ENCODE assay signal across 9 cellular contexts in the genomic region with DNA sequence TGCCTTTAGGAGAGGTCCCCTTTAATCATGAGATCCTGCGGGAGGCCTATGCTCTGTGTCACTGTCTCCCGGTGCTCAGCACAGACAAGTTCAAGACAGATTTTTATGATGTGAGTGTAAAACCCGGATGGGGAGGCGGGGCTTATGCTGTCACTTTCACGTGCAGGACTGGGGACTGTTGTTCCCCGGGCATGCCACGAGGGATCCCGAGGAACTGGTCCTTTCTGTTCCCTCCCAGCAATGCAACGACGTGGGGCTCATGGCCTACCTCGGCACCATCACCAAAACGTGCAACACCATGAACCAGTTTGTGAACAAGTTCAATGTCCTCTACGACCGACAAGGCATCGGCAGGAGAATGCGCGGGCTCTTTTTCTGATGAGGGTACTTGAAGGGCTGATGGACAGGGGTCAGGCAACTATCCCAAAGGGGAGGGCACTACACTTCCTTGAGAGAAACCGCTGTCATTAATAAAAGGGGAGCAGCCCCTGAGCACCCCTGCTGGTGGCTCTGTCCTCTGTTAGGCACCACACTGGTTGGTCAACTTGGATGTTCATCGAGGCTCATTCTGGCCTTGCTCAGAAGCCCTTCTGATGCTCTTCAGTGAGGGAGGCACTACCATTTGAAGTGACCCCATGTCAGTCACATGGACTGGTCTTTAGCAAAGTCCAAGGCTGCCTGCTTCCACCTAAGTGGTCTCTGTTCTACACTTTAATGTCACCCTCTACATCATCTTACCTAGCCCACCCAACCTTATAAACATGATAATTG. TPM values are rescaled to one million over a fixed set of nuclear protein-coding genes. Genes with fewer than 3 reads are reported as not detected.
DNase-seq lines count a peak whose midpoint lies in the region; ATAC-seq and TF ChIP-seq lines count a peak whose summit lies in the region.
"Had no signal": no experiment of that assay in that cellular context is flagged by ENCODE, and none has a peak within 500 bp of the region (broad histone marks: within the 10 kb centered on the region; RNA-seq: fewer than 3 reads in every experiment).

No MANE protein-coding gene starts in this region.

- H3K9me2 ChIP-seq in GM23248 (ENCODE audit: insufficient read depth) = no peaks in the 10 kb centered on the region

- peaks cover 52% of the 10 kb centered on the region for H4K20me1 ChIP-seq in DND-41 (ENCODE audit: insufficient read depth, low read length)
- H4K20me1 ChIP-seq in GM23248 (ENCODE audit: insufficient read depth) = no peaks in the 10 kb centered on the region

- ATAC-seq in DND-41 (ENCODE audit: insufficient read depth, low read depth) (peak; percentile 17), HG03469 (IDR thresholded peaks at IDR 0.05; ENCODE audit: unreplicated experiment) (no peak)

- no peaks in the 10 kb centered on the region for H3K27me3 ChIP-seq in DND-41 (ENCODE audit: insufficient read depth, low read length, poor library complexity)
- H3K27me3 ChIP-seq in GM23248 (replicated peaks; ENCODE audit: insufficient read depth) = no peaks in the 10 kb centered on the region
- H3K27me3 ChIP-seq in thyroid gland = no peaks in the 10 kb centered on the region
- H3K27me3 ChIP-seq: sigmoid colon had no signal

- H3K36me3 ChIP-seq in DND-41 (ENCODE audit: insufficient read depth, low read length) (peaks cover 64% of the 10 kb centered on the region), GM23248 (ENCODE audit: low read depth) (peaks cover 30% of the 10 kb centered on the region), thyroid gland (peaks cover 54 to 56% of the 10 kb centered on the region in 2 donors)

- H2AFZ ChIP-seq in DND-41 (ENCODE audit: low read depth, low read length) = no peak overlapping the region
- no peak overlapping the region for H2AFZ ChIP-seq in GM23248

- H3K27me3 Mint-ChIP-seq in glutamatergic neuron (ENCODE audit: unreplicated experiment) = peaks cover 8% of the 10 kb centered on the region

- H3K4me1 ChIP-seq in DND-41 (ENCODE audit: insufficient read depth, low read length) (peaks cover 46% of the 10 kb centered on the region), GM23248 (ENCODE audit: insufficient read depth) (peaks cover 36% of the 10 kb centered on the region), thyroid gland (peaks cover 0 to 17% of the 10 kb centered on the region in 2 donors)

- H3K9ac ChIP-seq in DND-41 (ENCODE audit: low read depth, low read length) (0 out of 2 replicates have a peak overlapping the region, but pooled peaks have one; percentile 1), GM23248 (0 out of 2 replicates have a peak overlapping the region, but pooled peaks have one; percentile 83)

- H3K4me2 ChIP-seq in DND-41 (ENCODE audit: insufficient read depth, low read length) = peak overlapping the region; percentile 88
- H3K4me2 ChIP-seq in GM23248 (ENCODE audit: unreplicated experiment) = no peak overlapping the region

- DNase-seq in DND-41 (peak; percentile 41), GM23248 (peak; percentile 47), UCSD-AML1 (lab: John Stamatoyannopoulos, UW; ENCODE audit: unreplicated experiment) (peak; percentile 8), glutamatergic neuron (no peak), thyroid gland (no peak), GM20000 (ENCODE audit: low spot score) (no peak)
- no peak for DNase-seq in activated CD4-positive, CD25-positive, alpha-beta regulatory T cell (lab: John Stamatoyannopoulos, UW)
- DNase-seq: sigmoid colon had no signal

- peaks cover 18% of the 10 kb centered on the region for H3K4me1 Mint-ChIP-seq in glutamatergic neuron (ENCODE audit: low read depth, unreplicated experiment)

- peaks cover 11% of the 10 kb centered on the region for H3K9me3 Mint-ChIP-seq in glutamatergic neuron (ENCODE audit: unreplicated experiment)

- 39 to 44% methylated on average over 17 to 19 of the region's 19 CpGs for WGBS in GM23248 (ENCODE audit: low coverage in 1 of 2, low lambda C conversion rate in 2 of 2, missing lambda C conversion rate in 2 of 2), 2 experiments
- 70 to 81% methylated on average over 11 to 17 of the region's 19 CpGs for WGBS in thyroid gland, 2 donors

- H3K4me3 ChIP-seq in DND-41 (ENCODE audit: low read depth in 1 of 2, low read length in 2 of 2) (no peak overlapping the region), GM23248 (no peak overlapping the region), thyroid gland (replicated peaks in 1 of 3) (no peak overlapping the region)
- H3K4me3 ChIP-seq: sigmoid colon had no signal

- peak overlapping the region; percentile 5 for H3K27ac Mint-ChIP-seq in glutamatergic neuron (ENCODE audit: unreplicated experiment)

- intact Hi-C loops in thyroid gland (cut with DNase I) = loop anchor here (5.0 kb wide), 1 partner anchor 36 kb away; the partner anchor contains the start of gene MBLAC1

- H3K36me3 Mint-ChIP-seq in glutamatergic neuron (ENCODE audit: unreplicated experiment) = no peaks in the 10 kb centered on the region

- H3K27ac ChIP-seq in DND-41 (ENCODE audit: low read length) (no peak overlapping the region), GM23248 (peak overlapping the region; percentile 94), thyroid gland (no peak overlapping the region)
- H3K27ac ChIP-seq: sigmoid colon had no signal

- TF ChIP-seq CTCF in DND-41 (IDR thresholded peaks at IDR 0.05; ENCODE audit: borderline replicate concordance, extremely low read depth, low read length, poor library complexity, severe bottlenecking) (peak; percentile 31), glutamatergic neuron (IDR thresholded peaks at IDR 0.05; ENCODE audit: partially characterized antibody, unreplicated experiment) (no peak), thyroid gland (IDR thresholded peaks at IDR 0.05) (no peak), GM20000 (IDR thresholded peaks at IDR 0.05; ENCODE audit: extremely low read depth, missing control alignments) (no peak)

- in situ Hi-C loops in GM23248 (cut with MboI) = no loop called here

- H3K9me3 ChIP-seq in DND-41 (ENCODE audit: insufficient read depth, low read length, severe bottlenecking) (no peaks in the 10 kb centered on the region), GM23248 (ENCODE audit: low read depth) (no peaks in the 10 kb centered on the region), thyroid gland (no peaks in the 10 kb centered on the region)
- H3K9me3 ChIP-seq: sigmoid colon had no signal

- TF ChIP-seq POLR2A in thyroid gland (IDR thresholded peaks at IDR 0.05) = no peak

- H3F3A ChIP-seq in GM23248 (ENCODE audit: insufficient read depth) = peaks cover 81% of the 10 kb centered on the region

- peak overlapping the region; percentile 6 for H3K4me3 Mint-ChIP-seq in glutamatergic neuron (ENCODE audit: unreplicated experiment)

- H3K79me2 ChIP-seq in DND-41 (ENCODE audit: insufficient read depth, low read length) = peaks cover 53% of the 10 kb centered on the region
- H3K79me2 ChIP-seq in GM23248 (ENCODE audit: insufficient read depth) = peaks cover 63% of the 10 kb centered on the region

RNA-seq across cellular contexts. Expression of gene COPS6, which starts 2.8 kb away (rescaled TPM):
- total RNA-seq in GM23248 (2014; rRNA removed; shearing (Covaris generic)) = 59.1 and 79.1 TPM in 2 replicates
- polyA plus RNA-seq in GM23248 (2016; fragmentation: Nextera tagmentation; extraction: Ambion mirVana) = 214 and 223 TPM in 2 replicates
- 77.4 TPM for total RNA-seq in glutamatergic neuron (ENCODE audit: unreplicated experiment)
- 10 to 100 TPM; 32.5 to 71.5 (median 39.9) TPM for total RNA-seq in thyroid gland

RNA-seq across cellular contexts. Expression of gene MCM7, which starts 9.6 kb away (rescaled TPM):
- total RNA-seq in GM23248 (2014; rRNA removed; shearing (Covaris generic)) = 61.3 and 93.1 TPM in 2 replicates
- 49.6 and 53.7 TPM in 2 replicates for polyA plus RNA-seq in GM23248 (2016; fragmentation: Nextera tagmentation; extraction: Ambion mirVana)
- total RNA-seq in glutamatergic neuron (ENCODE audit: unreplicated experiment) (196 TPM), thyroid gland (10 to 100 TPM; 16.6 to 51.3 (median 26.5) TPM)

RNA-seq across cellular contexts. Expression of gene AP4M1, which starts 9.8 kb away (rescaled TPM):
- total RNA-seq in GM23248 (2014; rRNA removed; shearing (Covaris generic)) = 13.7 and 16.2 TPM in 2 replicates
- polyA plus RNA-seq in GM23248 (2016; fragmentation: Nextera tagmentation; extraction: Ambion mirVana) = 18.7 and 19.4 TPM in 2 replicates
- total RNA-seq in glutamatergic neuron (ENCODE audit: unreplicated experiment) (25.9 TPM), thyroid gland (10 to 100 TPM in 3 of 4 donors, 1 to 10 TPM in 1; 9.1 to 26.6 (median 19.4) TPM)

RNA-seq across cellular contexts. Expression of gene ZNF3, which starts 10.1 kb away (rescaled TPM):
- total RNA-seq in GM23248 (2014; rRNA removed; shearing (Covaris generic)) = 13.8 and 24.9 TPM in 2 replicates
- 13.3 and 15.0 TPM in 2 replicates for polyA plus RNA-seq in GM23248 (2016; fragmentation: Nextera tagmentation; extraction: Ambion mirVana)
- total RNA-seq in glutamatergic neuron (ENCODE audit: unreplicated experiment) = 87.9 TPM
- 10 to 100 TPM; 31.4 to 42.3 (median 36.1) TPM for total RNA-seq in thyroid gland

RNA-seq across cellular contexts. Expression of gene TAF6, which starts 27.6 kb away (rescaled TPM):
- 40.5 and 69.8 TPM in 2 replicates for total RNA-seq in GM23248 (2014; rRNA removed; shearing (Covaris generic))
- polyA plus RNA-seq in GM23248 (2016; fragmentation: Nextera tagmentation; extraction: Ambion mirVana) = 53.0 and 55.2 TPM in 2 replicates
- total RNA-seq in glutamatergic neuron (ENCODE audit: unreplicated experiment) = 63.1 TPM
- 100 to 1,000 TPM in 1 of 4 donors, 10 to 100 TPM in 3; 50.3 to 104 (median 85.2) TPM for total RNA-seq in thyroid gland

Comparison
In these comparisons a context has a peak if more than half of its experiments do, and no peak if none do; other contexts are left out.
1. DNase-seq: peak in DND-41 (single experiment), GM23248 (single experiment) and UCSD-AML1 (single experiment); none in glutamatergic neuron (single experiment), thyroid gland (0 of 2), activated CD4-positive, CD25-positive, alpha-beta regulatory T cell (0 of 4) and GM20000 (single experiment).